In the genomic region with DNA sequence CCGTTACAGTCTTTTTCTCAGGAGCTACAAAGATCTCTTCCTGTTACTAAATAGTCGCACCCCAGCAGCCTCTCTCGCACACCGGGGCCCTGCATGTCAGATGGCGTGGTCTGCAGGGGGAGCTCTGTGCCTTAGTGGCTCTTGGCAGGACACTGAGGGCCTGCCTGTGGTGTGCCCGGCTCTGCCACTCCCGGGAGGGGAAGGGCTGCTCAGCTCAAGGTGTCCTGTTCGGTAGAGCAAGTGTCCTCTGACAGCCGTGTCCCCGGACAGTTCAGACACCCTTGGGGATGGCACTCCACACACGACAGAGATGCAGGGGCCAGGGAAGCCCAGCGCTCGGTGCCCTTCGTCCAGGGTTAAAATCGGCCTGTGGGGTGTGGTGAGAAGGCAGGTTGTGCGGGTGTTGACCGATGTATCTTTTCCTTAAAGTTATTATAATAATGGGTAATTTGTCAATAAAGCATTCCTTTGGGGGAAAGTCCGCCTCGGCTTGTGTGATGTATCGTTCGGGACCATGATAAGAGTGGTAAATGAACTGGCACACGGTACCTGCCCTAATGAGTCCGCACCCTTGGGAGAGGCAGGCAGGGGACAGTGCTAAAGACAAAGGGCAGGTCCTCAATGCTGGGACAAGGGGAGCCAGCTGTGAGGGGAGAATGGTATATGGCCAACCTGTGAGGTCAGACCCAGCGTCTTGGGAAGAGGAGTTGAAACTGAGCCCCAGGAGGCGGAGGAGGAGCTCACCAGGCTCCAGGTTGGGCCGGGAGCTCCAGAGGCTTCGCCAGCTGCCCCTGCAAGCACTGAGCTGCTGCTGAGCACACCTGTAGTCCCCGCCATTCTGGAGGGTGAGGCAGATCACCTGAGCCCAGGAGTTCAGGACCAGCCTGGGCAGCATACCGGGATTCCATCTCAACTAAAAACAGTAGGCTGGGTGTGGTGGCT, we compare ENCODE assay signal across 21 cellular contexts. TPM values are rescaled to one million over a fixed set of nuclear protein-coding genes. Genes with fewer than 3 reads are reported as not detected.
DNase-seq lines count a peak whose midpoint lies in the region; ATAC-seq and TF ChIP-seq lines count a peak whose summit lies in the region.
"Had no signal": no experiment of that assay in that cellular context is flagged by ENCODE, and none has a peak within 500 bp of the region (broad histone marks: within the 10 kb centered on the region; RNA-seq: fewer than 3 reads in every experiment).

No MANE protein-coding gene starts in this region.

- H3K9me3 ChIP-seq in Caco-2: no peaks in the 10 kb centered on the region
- H3K9me3 ChIP-seq: colonic mucosa, gastrocnemius medialis, right atrium auricular region had no signal

- no peak for ATAC-seq in WTC11
- ATAC-seq in HG02642 (IDR thresholded peaks at IDR 0.05; ENCODE audit: poor library complexity, unreplicated experiment): no peak
- ATAC-seq in HG03280 (IDR thresholded peaks at IDR 0.05; ENCODE audit: unreplicated experiment): no peak
- ATAC-seq in GM21447 (IDR thresholded peaks at IDR 0.05; ENCODE audit: unreplicated experiment): no peak
- ATAC-seq: activated naive CD4-positive, alpha-beta T cell treated with anti-CD3 and anti-CD28 coated beads, Interleukin-2, amount 50 U/mL, for 72 hours; gastrocnemius medialis; stimulated activated memory B cell treated with anti-CD40 and anti-IgM and Interleukin-4, amounts not matched to agents 10 μg/mL and 1 μg/mL and 100 μg/mL, for 72 hours had no signal

- no peaks in the 10 kb centered on the region for H3K27me3 Mint-ChIP-seq in Caco-2 (ENCODE audit: insufficient read depth, unreplicated experiment)
- no peaks in the 10 kb centered on the region for H3K27me3 Mint-ChIP-seq in WTC11 (ENCODE audit: low read depth)
- H3K27me3 Mint-ChIP-seq in nephron progenitor cell (ENCODE audit: low read depth, poor library complexity): peaks cover 3% of the 10 kb centered on the region
- H3K27me3 Mint-ChIP-seq: activated T-cell treated with anti-CD3 and anti-CD28 coated beads, Interleukin-2, amount 50 U/mL, for 24 hours; CD8-positive, alpha-beta memory T cell; stimulated activated memory B cell treated with anti-CD40 and anti-IgM and Interleukin-4, amounts not matched to agents 10 μg/mL and 1 μg/mL and 100 μg/mL, for 72 hours had no signal

- peaks cover 18% of the 10 kb centered on the region for H3K4me1 ChIP-seq in Caco-2

- BruUV-seq in Caco-2 (replicated peaks; lab: Mats Ljungman, UMichigan): TSS peak; percentile 38

- POLR2A ChIA-PET in Caco-2 (lab: Charles Lee): interaction anchor here (0.8 kb wide), 1 partner anchor 26 kb away, joined by 6 read pairs; a partner anchor contains a TSS
- POLR2A ChIA-PET in WTC11 (lab: Charles Lee): interaction anchor here (0.6 to 1.0 kb wide), 2 partner anchors 27 to 130 kb away, joined by 3 read pairs; a partner anchor contains a TSS

- in situ Hi-C loops in KBM-7 (cut with MboI; ENCODE audit: low pct_unique_long_range_greater_than_20kb, low sequenced_read_pairs): no loop called here

- H3K27me3 ChIP-seq in Caco-2 (replicated peaks; ENCODE audit: control insufficient read depth, insufficient read depth, low read length): no peaks in the 10 kb centered on the region
- H3K27me3 ChIP-seq: colonic mucosa, gastrocnemius medialis, right atrium auricular region had no signal

- peak overlapping the region; percentile 26 for H3K27ac Mint-ChIP-seq in Caco-2 (ENCODE audit: unreplicated experiment)
- H3K27ac Mint-ChIP-seq in WTC11: no peak overlapping the region
- peak overlapping the region; percentile 81 for H3K27ac Mint-ChIP-seq in nephron progenitor cell
- H3K27ac Mint-ChIP-seq: activated naive CD4-positive, alpha-beta T cell treated with anti-CD3 and anti-CD28 coated beads, Interleukin-2, amount 50 U/mL, for 72 hours; activated T-cell treated with anti-CD3 and anti-CD28 coated beads, Interleukin-2, amount 50 U/mL, for 24 hours; stimulated activated memory B cell treated with anti-CD40 and anti-IgM and Interleukin-4, amounts not matched to agents 10 μg/mL and 1 μg/mL and 100 μg/mL, for 72 hours had no signal

- no peak for DNase-seq in Caco-2
- DNase-seq in KBM-7: peak; percentile 9
- peak; percentile 28 for DNase-seq in WTC11 (ENCODE audit: low spot score)
- no peak for DNase-seq in nephron progenitor cell
- DNase-seq in C1 segment of cervical spinal cord (lab: John Stamatoyannopoulos, UW): no peak
- DNase-seq: activated CD4-positive, alpha-beta T cell treated with anti-CD3 and anti-CD28 coated beads, Interleukin-2, amount 50 U/mL, for 4 hours; activated T-cell treated with anti-CD3 and anti-CD28 coated beads, Interleukin-2, amount 50 U/mL, for 24 hours; CD8-positive, alpha-beta memory T cell; colonic mucosa; gastrocnemius medialis; NCI-H1694 treated with DMSO at 0.1 percent for 48 hours; NCI-H446; SW 1271; trophoblast cell had no signal

- CTCF ChIA-PET in Caco-2 (lab: Charles Lee) (interaction anchor here (0.6 kb wide), 1 partner anchor 290 kb away, joined by 3 read pairs; no protein-coding TSS in a partner anchor), WTC11 (lab: Charles Lee) (interaction anchor here (0.6 to 2.0 kb wide), 10 partner anchors 9 to 116 kb away, joined by 3 to 6 read pairs (median 4); a partner anchor contains a TSS)

- H3K36me3 Mint-ChIP-seq in Caco-2 (ENCODE audit: insufficient read depth, unreplicated experiment) (peaks cover 81% of the 10 kb centered on the region), WTC11 (peaks cover 29% of the 10 kb centered on the region), nephron progenitor cell (ENCODE audit: low read depth) (peaks cover 35% of the 10 kb centered on the region)

- TF ChIP-seq CTCF in Caco-2 (IDR thresholded peaks at IDR 0.05; ENCODE audit: insufficient read depth in 1 of 2, low read depth in 1 of 2, low read length in 1 of 2, severe bottlenecking in 1 of 2, unreplicated experiment in 1 of 2): no peak
- no peak for TF ChIP-seq CTCF in WTC11 (IDR thresholded peaks at IDR 0.05)
- no peak for TF ChIP-seq CTCF in nephron progenitor cell (IDR thresholded peaks at IDR 0.05)

- H3K4me1 Mint-ChIP-seq in Caco-2 (ENCODE audit: low read depth, unreplicated experiment) (peaks cover 4% of the 10 kb centered on the region), WTC11 (peaks cover 11% of the 10 kb centered on the region), nephron progenitor cell (peaks cover 14% of the 10 kb centered on the region)

- intact Hi-C loops in Caco-2 (cut with micrococcal nuclease; ENCODE audit: unreplicated experiment): loop anchor here (10.0 kb wide), 2 partner anchors 173 to 267 kb away; a partner anchor contains a TSS

- H3K9me3 Mint-ChIP-seq in Caco-2 (ENCODE audit: unreplicated experiment): no peaks in the 10 kb centered on the region
- no peaks in the 10 kb centered on the region for H3K9me3 Mint-ChIP-seq in WTC11
- H3K9me3 Mint-ChIP-seq in nephron progenitor cell: no peaks in the 10 kb centered on the region
- H3K9me3 Mint-ChIP-seq: activated naive CD4-positive, alpha-beta T cell treated with anti-CD3 and anti-CD28 coated beads, Interleukin-2, amount 50 U/mL, for 72 hours; activated T-cell treated with anti-CD3 and anti-CD28 coated beads, Interleukin-2, amount 50 U/mL, for 24 hours; CD8-positive, alpha-beta memory T cell; stimulated activated memory B cell treated with anti-CD40 and anti-IgM and Interleukin-4, amounts not matched to agents 10 μg/mL and 1 μg/mL and 100 μg/mL, for 72 hours had no signal

- H3K36me3 ChIP-seq in Caco-2 (ENCODE audit: control insufficient read depth, insufficient read depth, low read length): peaks cover 12% of the 10 kb centered on the region

- H3K4me3 ChIP-seq in Caco-2 (ENCODE audit: low read depth, low read length): no peak overlapping the region
- H3K4me3 ChIP-seq: colonic mucosa, gastrocnemius medialis, right atrium auricular region had no signal

- H3K4me3 Mint-ChIP-seq in Caco-2 (ENCODE audit: unreplicated experiment) (no peak overlapping the region), WTC11 (no peak overlapping the region), nephron progenitor cell (no peak overlapping the region)
- H3K4me3 Mint-ChIP-seq: activated T-cell treated with anti-CD3 and anti-CD28 coated beads, Interleukin-2, amount 50 U/mL, for 24 hours; stimulated activated memory B cell treated with anti-CD40 and anti-IgM and Interleukin-4, amounts not matched to agents 10 μg/mL and 1 μg/mL and 100 μg/mL, for 72 hours had no signal

TF ChIP-seq in WTC11, 78 proteins besides CTCF, POLR2A, EP300 and RAD21 (continues in another document):
- TF ChIP-seq, protein P1, sequence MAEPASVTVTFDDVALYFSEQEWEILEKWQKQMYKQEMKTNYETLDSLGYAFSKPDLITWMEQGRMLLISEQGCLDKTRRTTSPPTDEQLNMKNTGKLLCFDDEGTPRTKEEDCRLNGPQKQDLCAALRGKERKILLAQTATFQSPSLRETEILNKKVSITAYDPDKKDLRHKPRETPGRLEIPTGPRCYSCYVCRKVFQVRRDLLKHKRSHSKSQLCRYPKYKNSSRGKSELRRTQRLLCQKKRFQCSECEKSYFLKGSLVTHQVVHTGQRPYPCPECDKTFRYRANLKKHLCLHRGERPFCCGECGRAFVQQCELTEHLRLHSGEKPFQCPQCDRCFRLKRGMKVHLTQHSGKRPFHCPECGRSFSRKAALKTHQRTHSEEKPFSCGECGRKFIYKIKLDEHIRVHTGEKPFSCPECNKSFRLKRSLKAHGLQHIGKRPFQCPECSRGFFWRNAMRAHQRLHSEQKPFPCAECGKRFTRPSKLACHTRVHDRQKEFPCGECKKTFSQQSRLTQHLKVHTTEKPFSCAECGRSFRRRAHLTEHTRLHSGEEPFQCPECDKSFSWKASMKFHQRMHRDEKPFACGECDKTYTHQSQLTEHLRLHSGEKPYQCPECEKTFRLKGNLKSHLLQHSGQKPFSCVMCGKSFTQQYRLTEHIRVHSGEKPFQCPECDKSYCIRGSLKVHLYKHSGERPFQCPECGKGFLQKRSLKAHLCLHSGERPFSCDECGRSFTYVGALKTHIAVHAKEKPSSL (CRISPR knock-in tag; conservative IDR thresholded peaks at IDR 0.05): no peak
- TF ChIP-seq MXD4 (CRISPR knock-in tag; IDR thresholded peaks at IDR 0.05; ENCODE audit: borderline replicate concordance): no peak
- TF ChIP-seq SP1 (CRISPR knock-in tag; conservative IDR thresholded peaks at IDR 0.05): no peak
- TF ChIP-seq ZNF671 (CRISPR knock-in tag; IDR thresholded peaks at IDR 0.05): no peak
- TF ChIP-seq, protein P2, sequence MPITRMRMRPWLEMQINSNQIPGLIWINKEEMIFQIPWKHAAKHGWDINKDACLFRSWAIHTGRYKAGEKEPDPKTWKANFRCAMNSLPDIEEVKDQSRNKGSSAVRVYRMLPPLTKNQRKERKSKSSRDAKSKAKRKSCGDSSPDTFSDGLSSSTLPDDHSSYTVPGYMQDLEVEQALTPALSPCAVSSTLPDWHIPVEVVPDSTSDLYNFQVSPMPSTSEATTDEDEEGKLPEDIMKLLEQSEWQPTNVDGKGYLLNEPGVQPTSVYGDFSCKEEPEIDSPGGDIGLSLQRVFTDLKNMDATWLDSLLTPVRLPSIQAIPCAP (CRISPR knock-in tag; IDR thresholded peaks at IDR 0.05): no peak
- no peak for TF ChIP-seq NR1H2 (CRISPR knock-in tag; IDR thresholded peaks at IDR 0.05)

RNA-seq across cellular contexts. Expression of a gene that starts 3.6 kb away (rescaled TPM):
- total RNA-seq in Caco-2 (2022) (117 and 124 TPM in 2 replicates), WTC11 (2021) (28.5 to 31.5 TPM (median 29.6 TPM) in 3 replicates)

RNA-seq across cellular contexts. Expression of a gene that starts 26.3 kb away (rescaled TPM):
- total RNA-seq in Caco-2 (2022) (286 and 293 TPM in 2 replicates), WTC11 (2021) (80.8 to 87.2 TPM (median 85.6 TPM) in 3 replicates)

RNA-seq across cellular contexts. Expression of a gene that starts 30.0 kb away (rescaled TPM):
- total RNA-seq in Caco-2 (2022) (0.27 TPM in 1 of 2 replicates, not detected in the other), WTC11 (2021) (0.11 TPM in 1 of 3 replicates, not detected in the others)
- total RNA-seq: activated naive CD4-positive, alpha-beta T cell treated with anti-CD3 and anti-CD28 coated beads, Interleukin-2, amount 50 U/mL, for 72 hours; CD8-positive, alpha-beta memory T cell; colonic mucosa; gastrocnemius medialis; M059J; right atrium auricular region had no signal

Comparison
In these comparisons a context has a peak if more than half of its experiments do, and no peak if none do; other contexts are left out.
1. DNase-seq: peak in KBM-7 (single experiment) and WTC11 (single experiment); none in Caco-2 (0 of 2), nephron progenitor cell (single experiment) and C1 segment of cervical spinal cord (0 of 14).